Comparison of ENCODE assay signal across 7 cellular contexts in the genomic region with DNA sequence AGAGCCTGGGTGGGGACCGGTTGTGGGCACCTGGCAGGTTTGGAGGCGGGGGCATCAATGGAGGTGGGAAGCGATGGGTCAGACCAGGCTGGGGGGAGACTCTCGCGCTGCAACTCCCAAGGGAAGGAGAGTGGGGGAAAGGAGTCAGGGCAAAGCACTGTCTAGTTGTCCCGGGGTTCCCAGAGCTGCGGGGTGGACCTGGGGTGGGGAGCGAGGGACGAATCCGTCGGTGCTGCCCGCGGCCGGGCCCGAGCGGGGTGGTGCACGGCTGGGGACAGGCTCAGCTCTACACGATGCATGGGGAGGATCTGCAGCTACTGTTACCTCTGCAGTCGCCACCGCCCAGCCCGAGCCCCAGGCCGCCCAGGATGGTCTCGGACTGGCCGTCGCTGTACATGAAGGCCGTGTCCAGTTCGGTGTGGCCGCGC. TPM values are rescaled to one million over a fixed set of nuclear protein-coding genes. Genes with fewer than 3 reads are reported as not detected.
DNase-seq lines count a peak whose midpoint lies in the region; ATAC-seq and TF ChIP-seq lines count a peak whose summit lies in the region.

No MANE protein-coding gene starts in this region.

- H3K4me3 ChIP-seq in heart right ventricle (peak overlapping the region; percentile 43 to 99 (median 81)), sigmoid colon (peak overlapping the region; percentile 84 to 94 (median 88))

- peak; percentile 33 for DNase-seq in activated CD8-positive, alpha-beta T cell treated with anti-CD3 and anti-CD28 coated beads, Interleukin-2, amount 10 ng/mL, durations not matched to agents 7 days and 5 days
- DNase-seq in heart right ventricle (no peak), sigmoid colon (peak; percentile 75), mesenteric fat pad (ENCODE audit: low spot score) (no peak), NCI-H1436 treated with DMSO at 0.1 percent for 48 hours (lab: John Stamatoyannopoulos, UW) (no peak)

- no peak for TF ChIP-seq POLR2A in sigmoid colon (IDR thresholded peaks at IDR 0.05)

- peaks cover 10% of the 10 kb centered on the region for H3K36me3 Mint-ChIP-seq in activated CD8-positive, alpha-beta T cell treated with anti-CD3 and anti-CD28 coated beads, Interleukin-2, amount 10 ng/mL, durations not matched to agents 7 days and 5 days (ENCODE audit: low read depth)

- peaks cover 40% of the 10 kb centered on the region for H3K4me1 Mint-ChIP-seq in activated CD8-positive, alpha-beta T cell treated with anti-CD3 and anti-CD28 coated beads, Interleukin-2, amount 10 ng/mL, durations not matched to agents 7 days and 5 days (ENCODE audit: low read depth)

- no peak for TF ChIP-seq EP300 in sigmoid colon (IDR thresholded peaks at IDR 0.05)

- TF ChIP-seq CTCF in heart right ventricle (IDR thresholded peaks at IDR 0.05) (no peak), sigmoid colon (IDR thresholded peaks at IDR 0.05) (no peak)

- intact Hi-C loops in heart right ventricle (cut with DNase I) (no loop called here), sigmoid colon (cut with DNase I) (loop anchor here (2.0 to 5.0 kb wide), 2 partner anchors 61 to 76 kb away; a partner anchor contains a TSS)

- H3K27ac ChIP-seq in heart right ventricle (peak overlapping the region in 9 of 10 donors; percentile 65 to 93 (median 87)), sigmoid colon (peak overlapping the region; percentile 85 to 94 (median 92))

- H3K27me3 ChIP-seq in heart right ventricle (no peaks in the 10 kb centered on the region), sigmoid colon (no peaks in the 10 kb centered on the region)

- peak overlapping the region; percentile 78 for H3K27ac Mint-ChIP-seq in activated CD8-positive, alpha-beta T cell treated with anti-CD3 and anti-CD28 coated beads, Interleukin-2, amount 10 ng/mL, durations not matched to agents 7 days and 5 days

- CTCF ChIA-PET in activated CD8-positive, alpha-beta T cell treated with anti-CD3 and anti-CD28 coated beads, Interleukin-2, amount 10 ng/mL, durations not matched to agents 7 days and 5 days (lab: Charles Lee), result no interaction called here

- H3K4me3 Mint-ChIP-seq in activated CD8-positive, alpha-beta T cell treated with anti-CD3 and anti-CD28 coated beads, Interleukin-2, amount 10 ng/mL, durations not matched to agents 7 days and 5 days, result peak overlapping the region; percentile 83

- no peaks in the 10 kb centered on the region for H3K27me3 Mint-ChIP-seq in activated CD8-positive, alpha-beta T cell treated with anti-CD3 and anti-CD28 coated beads, Interleukin-2, amount 10 ng/mL, durations not matched to agents 7 days and 5 days (ENCODE audit: low read depth)

- H3K9me3 ChIP-seq in heart right ventricle, result no peaks in the 10 kb centered on the region
- no peaks in the 10 kb centered on the region for H3K9me3 ChIP-seq in sigmoid colon

- H3K9me3 Mint-ChIP-seq in activated CD8-positive, alpha-beta T cell treated with anti-CD3 and anti-CD28 coated beads, Interleukin-2, amount 10 ng/mL, durations not matched to agents 7 days and 5 days (ENCODE audit: insufficient read depth), result no peaks in the 10 kb centered on the region

- H3K36me3 ChIP-seq in heart right ventricle, result peaks cover 0 to 25% (median 11%) of the 10 kb centered on the region in 9 donors
- peaks cover 9 to 21% (median 19%) of the 10 kb centered on the region in 4 donors for H3K36me3 ChIP-seq in sigmoid colon

- 1% methylated on average over 29 of the region's 29 CpGs for WGBS in heart right ventricle, 2 donors
- WGBS in sigmoid colon, 2 donors, result 0 to 1% methylated on average over 29 of the region's 29 CpGs

- ATAC-seq in GM18868 (IDR thresholded peaks at IDR 0.05; ENCODE audit: unreplicated experiment), result peak; percentile 5
- peak; percentile 5 for ATAC-seq in HG03159 (IDR thresholded peaks at IDR 0.05; ENCODE audit: unreplicated experiment)
- peak; percentile 44 for ATAC-seq in activated CD8-positive, alpha-beta T cell treated with anti-CD3 and anti-CD28 coated beads, Interleukin-2, amount 10 ng/mL, durations not matched to agents 7 days and 5 days
- peak in 6 of 8 donors; percentile 5 to 25 (median 17) for ATAC-seq in heart right ventricle

- H3K4me1 ChIP-seq in heart right ventricle, result peaks cover 9 to 48% (median 27%) of the 10 kb centered on the region in 9 donors
- peaks cover 0 to 36% (median 30%) of the 10 kb centered on the region in 4 donors for H3K4me1 ChIP-seq in sigmoid colon

- POLR2A ChIA-PET in activated CD8-positive, alpha-beta T cell treated with anti-CD3 and anti-CD28 coated beads, Interleukin-2, amount 10 ng/mL, durations not matched to agents 7 days and 5 days (lab: Charles Lee), result interaction anchor here (1.1 kb wide), 1 partner anchor 60 kb away, joined by 3 read pairs; a partner anchor contains a TSS

RNA-seq across cellular contexts. Expression of a gene that starts 0.4 kb away (rescaled TPM):
- 10 to 100 TPM; 46.3 to 50.6 TPM for total RNA-seq in activated CD8-positive, alpha-beta T cell treated with anti-CD3 and anti-CD28 coated beads, Interleukin-2, amount 10 ng/mL, durations not matched to agents 7 days and 5 days
- total RNA-seq in heart right ventricle (10 to 100 TPM; 30.6 to 48.5 (median 43.3) TPM), sigmoid colon (100 to 1,000 TPM in 1 of 4 donors, 10 to 100 TPM in 3; 55.8 to 110 (median 77.2) TPM), mesenteric fat pad (39.4 TPM)
- polyA plus RNA-seq in heart right ventricle (10 to 100 TPM in 1 of 2 donors, 1 to 10 TPM in 1; 6.8 to 26.2 TPM), sigmoid colon (10 to 100 TPM; 64.2 to 99.6 (median 84.1) TPM)

RNA-seq across cellular contexts. Expression of a gene that starts 0.6 kb away (rescaled TPM):
- total RNA-seq in activated CD8-positive, alpha-beta T cell treated with anti-CD3 and anti-CD28 coated beads, Interleukin-2, amount 10 ng/mL, durations not matched to agents 7 days and 5 days, result 1 to 10 TPM; 4.0 to 5.3 TPM
- total RNA-seq in heart right ventricle, result 1 to 10 TPM; 4.2 to 7.8 (median 6.5) TPM
- polyA plus RNA-seq in heart right ventricle, result 10 to 100 TPM; 16.9 to 18.0 TPM
- 10 to 100 TPM in 1 of 4 donors, 1 to 10 TPM in 3; 7.5 to 15.2 (median 8.8) TPM for total RNA-seq in sigmoid colon
- 10 to 100 TPM in 1 of 3 donors, 1 to 10 TPM in 2; 5.1 to 16.0 (median 7.2) TPM for polyA plus RNA-seq in sigmoid colon
- 15.1 TPM for total RNA-seq in mesenteric fat pad

RNA-seq across cellular contexts. Expression of a gene that starts 22.9 kb away (rescaled TPM):
- total RNA-seq in activated CD8-positive, alpha-beta T cell treated with anti-CD3 and anti-CD28 coated beads, Interleukin-2, amount 10 ng/mL, durations not matched to agents 7 days and 5 days, result under 1 TPM; 0.37 to 0.61 TPM
- total RNA-seq in heart right ventricle (under 1 TPM in 8 of 10 donors, not detected in 2; 0.13 to 0.42 (median 0.24) TPM), sigmoid colon (1 to 10 TPM in 3 of 4 donors, under 1 TPM in 1; 0.71 to 1.9 (median 1.5) TPM), mesenteric fat pad (1.0 TPM)
- polyA plus RNA-seq in heart right ventricle (under 1 TPM; 0.22 to 0.66 TPM), sigmoid colon (100 to 1,000 TPM in 1 of 3 donors, 10 to 100 TPM in 2; 72.1 to 110 (median 78.3) TPM)

RNA-seq across cellular contexts. Expression of a gene that starts 59.9 kb away (rescaled TPM):
- 10 to 100 TPM; 43.5 to 44.4 TPM for total RNA-seq in activated CD8-positive, alpha-beta T cell treated with anti-CD3 and anti-CD28 coated beads, Interleukin-2, amount 10 ng/mL, durations not matched to agents 7 days and 5 days
- total RNA-seq in heart right ventricle (10 to 100 TPM in 7 of 10 donors, 1 to 10 TPM in 3; 8.4 to 21.0 (median 12.0) TPM), sigmoid colon (10 to 100 TPM; 10.8 to 21.3 (median 15.3) TPM), mesenteric fat pad (33.5 TPM)
- polyA plus RNA-seq in heart right ventricle (10 to 100 TPM; 25.8 to 52.2 TPM), sigmoid colon (10 to 100 TPM; 10.8 to 44.1 (median 13.2) TPM)

Comparison
In these comparisons a context has a peak if more than half of its experiments do, and no peak if none do; other contexts are left out.
1. DNase-seq: peak in activated CD8-positive, alpha-beta T cell treated with anti-CD3 and anti-CD28 coated beads, Interleukin-2, amount 10 ng/mL, durations not matched to agents 7 days and 5 days (single experiment) and sigmoid colon (single experiment); none in heart right ventricle (0 of 2), mesenteric fat pad (single experiment) and NCI-H1436 treated with DMSO at 0.1 percent for 48 hours (single experiment).
2. Peak in every context shown above with its lines, with median percentiles within 50 percentile points of each other: ATAC-seq.